Comparison of ENCODE assay signal across 2 cellular contexts in the genomic region with DNA sequence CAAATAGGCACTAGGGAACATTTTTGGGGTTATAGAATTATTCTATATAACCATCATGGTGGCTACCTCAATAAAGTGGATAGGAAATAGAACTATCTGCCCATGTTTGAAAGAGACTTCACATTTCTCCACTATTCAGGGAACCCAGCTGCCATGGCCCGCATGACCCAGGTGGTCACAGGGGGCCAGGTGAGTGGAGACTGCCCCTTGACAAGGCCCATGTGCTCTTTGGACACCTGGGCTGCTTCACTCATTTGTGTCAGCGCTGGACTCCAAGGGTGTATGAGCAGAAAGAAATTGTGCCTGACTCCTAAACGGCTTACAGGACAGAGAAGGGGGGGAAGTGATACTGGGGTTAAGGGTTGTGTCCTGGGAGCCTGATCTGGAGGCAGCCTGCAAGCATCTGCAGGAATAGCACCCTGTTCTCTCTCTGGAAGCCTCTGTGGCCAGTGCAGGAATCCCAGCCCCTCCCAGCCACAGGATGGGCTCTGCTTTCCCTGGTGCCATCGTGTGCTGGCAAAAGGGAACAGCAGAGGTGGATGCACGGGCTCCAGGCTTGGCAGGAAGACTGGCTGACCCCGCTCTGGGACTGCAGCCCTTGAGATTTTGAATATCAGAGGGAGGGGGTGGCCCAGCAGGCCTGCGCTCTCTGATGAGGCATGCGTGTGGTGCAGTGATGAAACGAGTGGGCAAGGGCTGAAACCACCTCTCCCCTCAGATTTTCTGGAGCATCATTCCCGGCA.
TF ChIP-seq lines count a peak whose summit lies in the region.

No MANE protein-coding gene starts in this region.

TF ChIP-seq in IMR-90, 13 proteins besides CTCF, POLR2A, EP300 and RAD21:
- TF ChIP-seq MXI1 (IDR thresholded peaks at IDR 0.05; ENCODE audit: borderline replicate concordance, low read depth, low read length) (no peak), CHD1 (IDR thresholded peaks at IDR 0.05; ENCODE audit: low read depth, low read length) (no peak), MAFK (IDR thresholded peaks at IDR 0.05; ENCODE audit: low read depth, low read length) (no peak)
- TF ChIP-seq, protein P1, sequence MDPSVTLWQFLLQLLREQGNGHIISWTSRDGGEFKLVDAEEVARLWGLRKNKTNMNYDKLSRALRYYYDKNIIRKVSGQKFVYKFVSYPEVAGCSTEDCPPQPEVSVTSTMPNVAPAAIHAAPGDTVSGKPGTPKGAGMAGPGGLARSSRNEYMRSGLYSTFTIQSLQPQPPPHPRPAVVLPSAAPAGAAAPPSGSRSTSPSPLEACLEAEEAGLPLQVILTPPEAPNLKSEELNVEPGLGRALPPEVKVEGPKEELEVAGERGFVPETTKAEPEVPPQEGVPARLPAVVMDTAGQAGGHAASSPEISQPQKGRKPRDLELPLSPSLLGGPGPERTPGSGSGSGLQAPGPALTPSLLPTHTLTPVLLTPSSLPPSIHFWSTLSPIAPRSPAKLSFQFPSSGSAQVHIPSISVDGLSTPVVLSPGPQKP (IDR thresholded peaks at IDR 0.05; ENCODE audit: borderline replicate concordance, low read depth, low read length): no peak

TF ChIP-seq in HepG2, 621 proteins besides CTCF, POLR2A, EP300 and RAD21:
- TF ChIP-seq ZNF232 (CRISPR knock-in tag; IDR thresholded peaks at IDR 0.05; ENCODE audit: borderline replicate concordance) (no peak), STAG1 (CRISPR knock-in tag; IDR thresholded peaks at IDR 0.05) (peak; percentile 66), SMC3 (IDR thresholded peaks at IDR 0.05; ENCODE audit: low read length) (0 out of 2 replicates have a peak, but pooled peaks have one; percentile 17), ZNF331 (CRISPR knock-in tag; IDR thresholded peaks at IDR 0.05) (0 out of 2 replicates have a peak, but pooled peaks have one; percentile 26)
- TF ChIP-seq, protein P2, sequence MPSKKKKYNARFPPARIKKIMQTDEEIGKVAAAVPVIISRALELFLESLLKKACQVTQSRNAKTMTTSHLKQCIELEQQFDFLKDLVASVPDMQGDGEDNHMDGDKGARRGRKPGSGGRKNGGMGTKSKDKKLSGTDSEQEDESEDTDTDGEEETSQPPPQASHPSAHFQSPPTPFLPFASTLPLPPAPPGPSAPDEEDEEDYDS (CRISPR knock-in tag; IDR thresholded peaks at IDR 0.05): no peak
